Comparison of ENCODE assay signal across 1 cellular context in the genomic region with DNA sequence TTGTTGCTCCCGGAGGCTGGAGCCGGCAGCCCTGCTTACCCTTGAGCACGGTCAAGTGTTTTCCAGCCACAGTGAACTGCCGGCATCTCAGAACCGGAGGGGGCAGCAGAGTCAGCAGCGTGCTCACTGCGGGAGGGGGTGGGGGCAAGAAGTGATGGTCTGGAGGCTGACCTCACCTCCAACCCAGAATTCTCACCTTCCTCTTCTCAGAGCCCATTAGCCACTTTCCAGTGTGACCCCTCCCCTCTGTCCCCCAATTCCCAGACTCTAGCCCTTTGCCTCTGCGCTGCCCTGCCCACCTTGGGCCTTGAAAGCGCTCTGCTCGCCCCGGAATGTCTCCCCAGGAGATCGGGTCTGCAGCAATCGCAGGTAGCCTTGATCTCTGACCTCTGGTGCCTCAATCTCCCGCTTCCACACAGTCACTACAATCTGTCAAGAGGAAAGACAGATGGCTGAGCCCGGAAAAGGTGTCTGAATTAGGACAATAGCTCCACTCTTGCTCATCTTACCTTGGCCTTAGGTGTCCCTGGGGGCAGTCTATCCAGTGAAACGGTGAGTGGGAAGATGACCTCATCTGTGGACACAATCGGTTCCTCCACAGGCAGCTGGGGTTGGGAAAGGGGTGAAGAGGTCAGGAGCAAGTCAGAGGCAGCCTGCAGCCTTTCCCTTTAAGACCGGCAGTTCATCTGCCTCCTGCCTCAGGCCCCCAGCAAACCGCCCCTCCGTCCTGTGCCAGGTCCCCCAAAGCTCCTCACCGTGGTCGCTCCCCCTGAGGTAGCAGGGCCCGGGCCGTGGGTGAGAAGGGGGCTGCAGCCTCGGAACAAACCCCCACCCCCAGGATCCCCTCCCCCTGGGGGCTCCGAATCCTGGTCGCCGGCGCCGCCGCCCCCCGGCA.
TF ChIP-seq lines count a peak whose summit lies in the region.

No MANE protein-coding gene starts in this region.

TF ChIP-seq in HepG2, 621 proteins besides CTCF, POLR2A, EP300 and RAD21 (continued from another document and continues in another):
- 0 out of 2 replicates have a peak, but pooled peaks have one; percentile 28 for TF ChIP-seq ARID5B (CRISPR knock-in tag; IDR thresholded peaks at IDR 0.05)
- TF ChIP-seq FOSL2 (CRISPR knock-in tag; IDR thresholded peaks at IDR 0.05), result peak; percentile 76
- TF ChIP-seq ZNF558 (CRISPR knock-in tag; IDR thresholded peaks at IDR 0.05; ENCODE audit: borderline replicate concordance), result no peak
- TF ChIP-seq SOX5 (CRISPR knock-in tag; IDR thresholded peaks at IDR 0.05; ENCODE audit: borderline replicate concordance), result peak; percentile 51; the same call in 1 of the 2 replicates
- 0 out of 2 replicates have a peak, but pooled peaks have one; percentile 34 for TF ChIP-seq ZNF740 (CRISPR knock-in tag; IDR thresholded peaks at IDR 0.05)
- no peak for TF ChIP-seq ZNF124 (CRISPR knock-in tag; IDR thresholded peaks at IDR 0.05)
- TF ChIP-seq MIER3 (CRISPR knock-in tag; IDR thresholded peaks at IDR 0.05; ENCODE audit: borderline replicate concordance), result peak; percentile 55; the same call in 1 of the 2 replicates
- TF ChIP-seq, protein P1, sequence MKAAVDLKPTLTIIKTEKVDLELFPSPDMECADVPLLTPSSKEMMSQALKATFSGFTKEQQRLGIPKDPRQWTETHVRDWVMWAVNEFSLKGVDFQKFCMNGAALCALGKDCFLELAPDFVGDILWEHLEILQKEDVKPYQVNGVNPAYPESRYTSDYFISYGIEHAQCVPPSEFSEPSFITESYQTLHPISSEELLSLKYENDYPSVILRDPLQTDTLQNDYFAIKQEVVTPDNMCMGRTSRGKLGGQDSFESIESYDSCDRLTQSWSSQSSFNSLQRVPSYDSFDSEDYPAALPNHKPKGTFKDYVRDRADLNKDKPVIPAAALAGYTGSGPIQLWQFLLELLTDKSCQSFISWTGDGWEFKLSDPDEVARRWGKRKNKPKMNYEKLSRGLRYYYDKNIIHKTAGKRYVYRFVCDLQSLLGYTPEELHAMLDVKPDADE (CRISPR knock-in tag; IDR thresholded peaks at IDR 0.05), result 0 out of 2 replicates have a peak, but pooled peaks have one; percentile 42
- TF ChIP-seq STAG1 (CRISPR knock-in tag; IDR thresholded peaks at IDR 0.05), result no peak
- TF ChIP-seq TERF1 (CRISPR knock-in tag; IDR thresholded peaks at IDR 0.05), result no peak
- TF ChIP-seq NR2F2 (IDR thresholded peaks at IDR 0.05; ENCODE audit: borderline replicate concordance, low read depth), result no peak
- TF ChIP-seq JUN (CRISPR knock-in tag; IDR thresholded peaks at IDR 0.05), result peak; percentile 74; the same call in 1 of the 2 replicates
- TF ChIP-seq, protein P2, sequence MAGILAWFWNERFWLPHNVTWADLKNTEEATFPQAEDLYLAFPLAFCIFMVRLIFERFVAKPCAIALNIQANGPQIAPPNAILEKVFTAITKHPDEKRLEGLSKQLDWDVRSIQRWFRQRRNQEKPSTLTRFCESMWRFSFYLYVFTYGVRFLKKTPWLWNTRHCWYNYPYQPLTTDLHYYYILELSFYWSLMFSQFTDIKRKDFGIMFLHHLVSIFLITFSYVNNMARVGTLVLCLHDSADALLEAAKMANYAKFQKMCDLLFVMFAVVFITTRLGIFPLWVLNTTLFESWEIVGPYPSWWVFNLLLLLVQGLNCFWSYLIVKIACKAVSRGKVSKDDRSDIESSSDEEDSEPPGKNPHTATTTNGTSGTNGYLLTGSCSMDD (CRISPR knock-in tag; IDR thresholded peaks at IDR 0.05), result no peak
- TF ChIP-seq, protein P3, sequence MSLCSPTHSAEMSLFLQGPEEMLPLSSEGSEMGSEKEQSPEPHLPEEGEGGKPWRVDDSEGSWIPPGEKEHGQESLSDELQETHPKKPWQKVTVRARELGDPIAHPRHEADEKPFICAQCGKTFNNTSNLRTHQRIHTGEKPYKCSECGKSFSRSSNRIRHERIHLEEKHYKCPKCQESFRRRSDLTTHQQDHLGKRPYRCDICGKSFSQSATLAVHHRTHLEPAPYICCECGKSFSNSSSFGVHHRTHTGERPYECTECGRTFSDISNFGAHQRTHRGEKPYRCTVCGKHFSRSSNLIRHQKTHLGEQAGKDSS (CRISPR knock-in tag; IDR thresholded peaks at IDR 0.05; ENCODE audit: borderline replicate concordance, low read depth), result no peak
- no peak for TF ChIP-seq PHF21A (CRISPR knock-in tag; IDR thresholded peaks at IDR 0.05)
- no peak for TF ChIP-seq ZNF569 (CRISPR knock-in tag; IDR thresholded peaks at IDR 0.05; ENCODE audit: borderline replicate concordance)
- no peak for TF ChIP-seq ZSCAN22 (CRISPR knock-in tag; IDR thresholded peaks at IDR 0.05)
- peak; percentile 46; the same call in 1 of the 2 replicates for TF ChIP-seq TFAP4 (IDR thresholded peaks at IDR 0.05; ENCODE audit: borderline replicate concordance, low read depth)
- TF ChIP-seq TCF12 (IDR thresholded peaks at IDR 0.05), result no peak
- no peak for TF ChIP-seq TCF12 (CRISPR knock-in tag; IDR thresholded peaks at IDR 0.05)
- no peak for TF ChIP-seq FOXK2 (IDR thresholded peaks at IDR 0.05)
- no peak for TF ChIP-seq PBX3 (CRISPR knock-in tag; IDR thresholded peaks at IDR 0.05; ENCODE audit: borderline replicate concordance)
- no peak for TF ChIP-seq HMGXB3 (CRISPR knock-in tag; IDR thresholded peaks at IDR 0.05; ENCODE audit: borderline replicate concordance)
- peak; percentile 52; the same call in 1 of the 2 replicates for TF ChIP-seq SP5 (CRISPR knock-in tag; IDR thresholded peaks at IDR 0.05; ENCODE audit: borderline replicate concordance, low read depth)
- no peak for TF ChIP-seq ZNF570 (CRISPR knock-in tag; IDR thresholded peaks at IDR 0.05; ENCODE audit: borderline replicate concordance)
- TF ChIP-seq BCL6 (CRISPR knock-in tag; IDR thresholded peaks at IDR 0.05), result no peak; the same call in 1 of the 2 replicates
- TF ChIP-seq HOXA9 (CRISPR knock-in tag; IDR thresholded peaks at IDR 0.05; ENCODE audit: borderline replicate concordance), result peak; percentile 30; the same call in 1 of the 2 replicates
- peak; percentile 94 for TF ChIP-seq NR2F6 (IDR thresholded peaks at IDR 0.05)
- TF ChIP-seq NR2F6 (CRISPR knock-in tag; IDR thresholded peaks at IDR 0.05), result peak; percentile 96
- no peak for TF ChIP-seq NFYB (CRISPR knock-in tag; IDR thresholded peaks at IDR 0.05)
- no peak for TF ChIP-seq RFXANK (CRISPR knock-in tag; IDR thresholded peaks at IDR 0.05)
- no peak for TF ChIP-seq AGO2 (optimal IDR thresholded peaks at IDR 0.05; ENCODE audit: low read depth, low read length)
- TF ChIP-seq CCDC6 (CRISPR knock-in tag; IDR thresholded peaks at IDR 0.05), result 0 out of 2 replicates have a peak, but pooled peaks have one; percentile 32
- no peak; the same call in 1 of the 2 replicates for TF ChIP-seq JUNB (CRISPR knock-in tag; IDR thresholded peaks at IDR 0.05; ENCODE audit: borderline replicate concordance)
- TF ChIP-seq SNRNP70 (IDR thresholded peaks at IDR 0.05; ENCODE audit: low read depth, low read length), result no peak
- no peak for TF ChIP-seq NFIC (IDR thresholded peaks at IDR 0.05; ENCODE audit: low read length)
- no peak for TF ChIP-seq AGO1 (IDR thresholded peaks at IDR 0.05; ENCODE audit: low read depth, low read length, poor library complexity, severe bottlenecking)
- peak; percentile 78; the same call in 1 of the 2 replicates for TF ChIP-seq MAZ (IDR thresholded peaks at IDR 0.05; ENCODE audit: borderline replicate concordance, low read depth, low read length)
- no peak for TF ChIP-seq MAZ (CRISPR knock-in tag; IDR thresholded peaks at IDR 0.05; ENCODE audit: low read depth)
- TF ChIP-seq ARHGAP35 (CRISPR knock-in tag; IDR thresholded peaks at IDR 0.05; ENCODE audit: borderline replicate concordance), result no peak
- TF ChIP-seq KLF16 (CRISPR knock-in tag; IDR thresholded peaks at IDR 0.05), result no peak
- 0 out of 2 replicates have a peak, but pooled peaks have one; percentile 12 for TF ChIP-seq ELF3 (CRISPR knock-in tag; IDR thresholded peaks at IDR 0.05)
- TF ChIP-seq ZNF7 (CRISPR knock-in tag; IDR thresholded peaks at IDR 0.05), result no peak
- TF ChIP-seq, protein P4, sequence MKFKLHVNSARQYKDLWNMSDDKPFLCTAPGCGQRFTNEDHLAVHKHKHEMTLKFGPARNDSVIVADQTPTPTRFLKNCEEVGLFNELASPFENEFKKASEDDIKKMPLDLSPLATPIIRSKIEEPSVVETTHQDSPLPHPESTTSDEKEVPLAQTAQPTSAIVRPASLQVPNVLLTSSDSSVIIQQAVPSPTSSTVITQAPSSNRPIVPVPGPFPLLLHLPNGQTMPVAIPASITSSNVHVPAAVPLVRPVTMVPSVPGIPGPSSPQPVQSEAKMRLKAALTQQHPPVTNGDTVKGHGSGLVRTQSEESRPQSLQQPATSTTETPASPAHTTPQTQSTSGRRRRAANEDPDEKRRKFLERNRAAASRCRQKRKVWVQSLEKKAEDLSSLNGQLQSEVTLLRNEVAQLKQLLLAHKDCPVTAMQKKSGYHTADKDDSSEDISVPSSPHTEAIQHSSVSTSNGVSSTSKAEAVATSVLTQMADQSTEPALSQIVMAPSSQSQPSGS (CRISPR knock-in tag; IDR thresholded peaks at IDR 0.05), result peak; percentile 96
